In the genomic region with DNA sequence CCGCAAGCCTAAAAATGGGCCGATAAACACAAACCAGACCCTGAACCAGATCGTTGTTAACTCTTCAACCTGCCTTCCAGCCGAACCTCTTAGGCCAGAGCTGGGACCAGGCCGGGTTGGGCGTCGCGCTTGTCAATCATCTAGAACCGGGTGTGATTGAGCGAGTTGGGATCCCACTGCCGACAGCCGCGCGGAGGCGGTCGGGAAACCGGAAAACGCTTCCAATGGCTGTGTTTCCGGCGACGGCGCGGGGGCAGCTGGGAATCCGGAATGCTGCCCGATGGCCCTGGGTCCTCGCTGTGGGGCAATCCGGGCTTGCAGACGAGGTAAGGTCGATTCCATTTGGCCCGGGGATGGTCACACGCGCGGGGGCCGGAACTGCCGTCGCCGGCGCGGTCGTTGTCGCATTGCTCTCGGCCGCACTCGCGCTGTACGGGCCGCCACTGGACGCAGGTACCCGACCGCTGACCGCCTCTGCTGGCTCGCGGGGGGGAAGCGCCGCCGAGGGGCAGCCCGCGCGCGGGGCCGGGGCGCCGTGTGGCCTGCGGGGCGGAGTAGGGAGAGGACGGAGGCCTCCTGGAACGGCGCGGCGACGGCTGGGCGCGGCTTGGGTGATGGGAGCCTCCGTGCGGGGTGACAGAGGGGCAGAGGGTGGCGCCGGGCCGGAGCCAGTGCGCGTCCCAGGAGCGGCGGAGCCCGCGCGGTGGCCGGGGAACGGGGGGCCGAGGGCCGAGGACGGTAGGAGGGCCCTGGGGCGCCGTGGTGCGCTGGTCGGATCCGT, we compare ENCODE assay signal across 8 cellular contexts.
A peak's percentile ranks its signal among the peaks of the same experiment; 100 is the strongest.
DNase-seq lines count a peak whose midpoint lies in the region; ATAC-seq lines count a peak whose summit lies in the region.

Gene NAXD, plus strand, starts transcription at position 224 of the 781 bp plus-strand sequence. Its CDS starts 57 bp downstream, at position 281.

- ATAC-seq in GM18909 (IDR thresholded peaks at IDR 0.05; ENCODE audit: poor library complexity, unreplicated experiment), result peak; percentile 79
- peak; percentile 78 for ATAC-seq in HG03175 (IDR thresholded peaks at IDR 0.05; ENCODE audit: unreplicated experiment)

- DNase-seq in AG08395 (ENCODE audit: low spot score), result peak; percentile 100
- peak; percentile 98 for DNase-seq in NCI-H226
- peak; percentile 79 for DNase-seq in activated CD4-positive, CD25-positive, alpha-beta regulatory T cell treated with anti-CD3 and anti-CD28 coated beads, Interleukin-2, amount 50 U/mL, for 72 hours
- peak; percentile 33 to 81 for DNase-seq in cerebellar nuclear complex (lab: John Stamatoyannopoulos, UW)
- peak; percentile 97 for DNase-seq in islet precursor cell
- DNase-seq in stimulated activated CD4-positive, alpha-beta T cell treated with anti-CD3 and anti-CD28 coated beads, Interleukin-12 subunit alpha, Interleukin-12 subunit beta, amount 100 ng/mL, for 48 hours (ENCODE audit: low read depth in 2 of 3, low spot score in 1 of 3), result peak; percentile 75 to 84 (median 81)

Comparison
In these comparisons a context has a peak if more than half of its experiments do, and no peak if none do; other contexts are left out.
1. Peak in every context shown above with its lines: DNase-seq and ATAC-seq.